15 cellular contexts compared by ENCODE assay signal in genomic region chr3:56839784-56840724, GRCh38. TPM values are rescaled to one million over a fixed set of nuclear protein-coding genes. Genes with fewer than 3 reads are reported as not detected.
DNase-seq lines count a peak whose midpoint lies in the region; ATAC-seq and TF ChIP-seq lines count a peak whose summit lies in the region.
"Had no signal": no experiment of that assay in that cellular context is flagged by ENCODE, and none has a peak within 500 bp of the region (broad histone marks: within the 10 kb centered on the region; RNA-seq: fewer than 3 reads in every experiment).

No MANE protein-coding gene starts in this region.

- 81 to 82% methylated on average over 9 of the region's 9 CpGs for WGBS in body of pancreas, 2 donors

- peak; percentile 41 for DNase-seq in GM03348 (ENCODE audit: low spot score)
- peak; percentile 18 for DNase-seq in NCI-H69 (lab: John Stamatoyannopoulos, UW)
- DNase-seq in choroid plexus epithelial cell (ENCODE audit: low read depth) = peak; percentile 27
- DNase-seq in non-pigmented ciliary epithelial cell (ENCODE audit: low read depth) = peak; percentile 59
- no peak for DNase-seq in body of pancreas
- no peak for DNase-seq in stimulated activated CD4-positive, alpha-beta T cell treated with anti-CD3 and anti-CD28 coated beads, Interleukin-12 subunit alpha, Interleukin-12 subunit beta, amount 100 ng/mL, for 4 hours
- no peak for DNase-seq in OCI-M1 (lab: John Stamatoyannopoulos, UW)
- DNase-seq in stimulated activated CD4-positive, alpha-beta T cell treated with anti-CD3 and anti-CD28 coated beads, Interleukin-2, amount 100 ng/mL, for 24 hours = no peak
- DNase-seq: activated CD4-positive, alpha-beta T cell treated with anti-CD3 and anti-CD28 coated beads, Interleukin-2, amount 10 ng/mL, durations not matched to agents 24 days and 14 days; activated effector memory CD4-positive, alpha-beta T cell treated with Interleukin-2 at 50 U/mL for 16 hours; cortex of kidney; NCI-H1048; NCI-H524 treated with DMSO at 0.1 percent for 48 hours; SW 1271 had no signal

- no peak for TF ChIP-seq CTCF in choroid plexus epithelial cell (conservative IDR thresholded peaks at IDR 0.05; ENCODE audit: low read depth, low read length)
- TF ChIP-seq CTCF in body of pancreas (IDR thresholded peaks at IDR 0.05) = no peak

- TF ChIP-seq POLR2A in body of pancreas (IDR thresholded peaks at IDR 0.05) = no peak

- no peaks in the 10 kb centered on the region for H3K36me3 ChIP-seq in body of pancreas (replicated peaks in 1 of 2; ENCODE audit: insufficient read depth in 1 of 2, low read depth in 2 of 2)
- H3K36me3 ChIP-seq: prostate gland had no signal

- H3K4me1 ChIP-seq in body of pancreas = no peaks in the 10 kb centered on the region
- H3K4me1 ChIP-seq: prostate gland had no signal

- no peaks in the 10 kb centered on the region for H3K27me3 ChIP-seq in body of pancreas

- H3K27ac ChIP-seq in body of pancreas = no peak overlapping the region
- H3K27ac ChIP-seq: prostate gland had no signal

- intact Hi-C loops in body of pancreas (cut with DNase I) = no loop called here

- no peaks in the 10 kb centered on the region for H3K9me3 ChIP-seq in body of pancreas
- H3K9me3 ChIP-seq: prostate gland had no signal

- H3K4me3 ChIP-seq in choroid plexus epithelial cell (ENCODE audit: low read depth, low read length) (no peak overlapping the region), body of pancreas (no peak overlapping the region)
- H3K4me3 ChIP-seq: prostate gland had no signal

- ATAC-seq in body of pancreas = no peak

RNA-seq across cellular contexts. Expression of gene ARHGEF3, which starts 38.3 kb away (rescaled TPM):
- total RNA-seq in body of pancreas = 10 to 100 TPM; 27.4 to 38.7 TPM

Comparison
In these comparisons a context has a peak if more than half of its experiments do, and no peak if none do; other contexts are left out.
1. DNase-seq: peak in GM03348 (single experiment), NCI-H69 (single experiment), choroid plexus epithelial cell (single experiment) and non-pigmented ciliary epithelial cell (single experiment); none in body of pancreas (0 of 4), stimulated activated CD4-positive, alpha-beta T cell treated with anti-CD3 and anti-CD28 coated beads, Interleukin-12 subunit alpha, Interleukin-12 subunit beta, amount 100 ng/mL, for 4 hours (single experiment), OCI-M1 (single experiment) and stimulated activated CD4-positive, alpha-beta T cell treated with anti-CD3 and anti-CD28 coated beads, Interleukin-2, amount 100 ng/mL, for 24 hours (0 of 2).